Comparison of ENCODE assay signal across 32 cellular contexts in the genomic region with DNA sequence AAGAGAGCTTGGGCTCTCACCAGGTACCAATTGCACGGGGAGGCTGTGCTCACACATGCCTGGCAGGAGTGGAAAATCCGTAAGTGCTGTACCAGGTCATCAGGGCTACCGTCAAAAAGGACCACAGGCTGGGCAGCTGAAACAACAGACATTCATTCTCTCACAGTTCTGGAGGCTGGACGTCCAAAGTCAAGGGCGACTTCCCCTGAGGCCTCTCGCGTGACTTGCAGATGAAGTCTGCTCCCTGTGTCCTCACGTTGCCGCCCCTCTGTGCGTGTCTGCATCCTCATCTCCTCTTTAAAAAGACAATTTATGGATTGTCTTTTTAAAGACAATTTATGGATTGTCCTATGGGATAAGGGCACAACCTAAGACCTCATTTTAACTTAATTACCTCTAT.
"Had no signal": no experiment of that assay in that cellular context is flagged by ENCODE, and none has a peak within 500 bp of the region (broad histone marks: within the 10 kb centered on the region; RNA-seq: fewer than 3 reads in every experiment).

No MANE protein-coding gene starts in this region.

- H3K4me3 ChIP-seq: ascending aorta, breast epithelium, cardiac muscle cell, colonic mucosa, esophagus squamous epithelium, gastrocnemius medialis, heart left ventricle had no signal

- H3K36me3 Mint-ChIP-seq: activated CD4-positive, alpha-beta memory T cell treated with anti-CD3 and anti-CD28 coated beads for 36 hours; activated naive CD4-positive, alpha-beta T cell treated with anti-CD3 and anti-CD28 coated beads, Interleukin-2, amount 10 ng/mL, durations not matched to agents 7 days and 5 days; activated naive CD4-positive, alpha-beta T cell treated with anti-CD3 and anti-CD28 coated beads, Interleukin-2, amount 50 U/mL, for 72 hours; activated naive CD8-positive, alpha-beta T cell treated with anti-CD3 and anti-CD28 coated beads, Interleukin-2, amount 10 ng/mL, durations not matched to agents 7 days and 5 days; brain had no signal

- H3K27me3 ChIP-seq: ascending aorta, breast epithelium, colonic mucosa, esophagus squamous epithelium, gastrocnemius medialis had no signal

- ATAC-seq: activated CD4-positive, alpha-beta T cell treated with anti-CD3 and anti-CD28 coated beads for 36 hours; activated CD8-positive, alpha-beta T cell treated with anti-CD3 and anti-CD28 coated beads, Interleukin-2, amount 10 ng/mL, durations not matched to agents 7 days and 5 days; activated naive CD4-positive, alpha-beta T cell treated with anti-CD3 and anti-CD28 coated beads, Interleukin-2, amount 50 U/mL, for 72 hours; activated T-cell treated with anti-CD3 and anti-CD28 coated beads, Interleukin-2, amount 50 U/mL, for 72 hours; gastrocnemius medialis; heart left ventricle; T-helper 17 cell had no signal

- H3K4me3 Mint-ChIP-seq: activated CD4-positive, alpha-beta memory T cell treated with anti-CD3 and anti-CD28 coated beads for 36 hours; activated CD4-positive, alpha-beta T cell treated with anti-CD3 and anti-CD28 coated beads for 36 hours; activated CD4-positive, alpha-beta T cell treated with anti-CD3 and anti-CD28 coated beads, Interleukin-2, amount 10 ng/mL, durations not matched to agents 24 days and 14 days; activated CD8-positive, alpha-beta T cell treated with anti-CD3 and anti-CD28 coated beads, Interleukin-2, amount 10 ng/mL, durations not matched to agents 7 days and 5 days; activated naive CD4-positive, alpha-beta T cell treated with anti-CD3 and anti-CD28 coated beads, Interleukin-2, amount 10 ng/mL, durations not matched to agents 7 days and 5 days; activated naive CD8-positive, alpha-beta T cell treated with anti-CD3 and anti-CD28 coated beads, Interleukin-2, amount 10 ng/mL, durations not matched to agents 7 days and 5 days; activated T-cell treated with anti-CD3 and anti-CD28 coated beads, Interleukin-2, amount 50 U/mL, for 24 hours; activated T-cell treated with anti-CD3 and anti-CD28 coated beads, Interleukin-2, amount 50 U/mL, for 72 hours; brain; T-helper 17 cell; T-helper 2 cell treated with Interferon-gamma antibody and Interleukin-4, amounts not matched to agents 5 μg/mL and 100 μg/mL, for 36 hours had no signal

- H3K4me1 ChIP-seq: ascending aorta, breast epithelium, colonic mucosa, gastrocnemius medialis had no signal

- H3K36me3 ChIP-seq: ascending aorta, breast epithelium, cardiac muscle cell, colonic mucosa, esophagus squamous epithelium, gastrocnemius medialis, heart left ventricle had no signal

- H3K9me3 ChIP-seq: ascending aorta, breast epithelium, colonic mucosa, esophagus squamous epithelium, gastrocnemius medialis, heart left ventricle had no signal

- H3K27ac ChIP-seq: ascending aorta, breast epithelium, cardiac muscle cell, colonic mucosa, esophagus squamous epithelium, gastrocnemius medialis, heart left ventricle had no signal

- DNase-seq: activated CD4-positive, alpha-beta memory T cell treated with anti-CD3 and anti-CD28 coated beads for 36 hours; activated CD4-positive, alpha-beta T cell treated with anti-CD3 and anti-CD28 coated beads for 36 hours; activated CD4-positive, alpha-beta T cell treated with anti-CD3 and anti-CD28 coated beads, Interleukin-2, amount 10 ng/mL, durations not matched to agents 24 days and 14 days; activated CD4-positive, CD25-positive, alpha-beta regulatory T cell; activated CD4-positive, CD25-positive, alpha-beta regulatory T cell treated with anti-CD3 and anti-CD28 coated beads, Interleukin-2, amount 50 U/mL, for 72 hours; activated CD8-positive, alpha-beta memory T cell treated with anti-CD3 and anti-CD28 coated beads, Interleukin-2, amount 50 U/mL, for 48 hours; activated CD8-positive, alpha-beta T cell treated with anti-CD3 and anti-CD28 coated beads, Interleukin-2, amount 10 ng/mL, durations not matched to agents 7 days and 5 days; activated gamma-delta T cell; activated naive CD4-positive, alpha-beta T cell; activated naive CD4-positive, alpha-beta T cell treated with anti-CD3 and anti-CD28 coated beads, Interleukin-2, amount 10 ng/mL, durations not matched to agents 7 days and 5 days; activated naive CD8-positive, alpha-beta T cell treated with anti-CD3 and anti-CD28 coated beads, Interleukin-2, amount 10 ng/mL, durations not matched to agents 7 days and 5 days; activated T-cell treated with anti-CD3 and anti-CD28 coated beads for 4 hours; activated T-cell treated with anti-CD3 and anti-CD28 coated beads, Interleukin-2, amount 50 U/mL, for 24 hours; activated T-cell treated with anti-CD3 and anti-CD28 coated beads, Interleukin-2, amount 50 U/mL, for 72 hours; central memory CD4-positive, alpha-beta T cell; cerebellar nuclear complex; colonic mucosa; effector memory CD4-positive, alpha-beta T cell; erythroblast; esophagus squamous epithelium; gastrocnemius medialis; glutamatergic neuron; heart left ventricle; T-helper 1 cell; T-helper 17 cell; T1000 had no signal

- H3K27ac Mint-ChIP-seq: activated CD4-positive, alpha-beta memory T cell treated with anti-CD3 and anti-CD28 coated beads for 36 hours; activated CD4-positive, alpha-beta T cell treated with anti-CD3 and anti-CD28 coated beads for 36 hours; activated CD4-positive, alpha-beta T cell treated with anti-CD3 and anti-CD28 coated beads, Interleukin-2, amount 10 ng/mL, durations not matched to agents 24 days and 14 days; activated CD8-positive, alpha-beta T cell treated with anti-CD3 and anti-CD28 coated beads, Interleukin-2, amount 10 ng/mL, durations not matched to agents 7 days and 5 days; activated naive CD4-positive, alpha-beta T cell treated with anti-CD3 and anti-CD28 coated beads, Interleukin-2, amount 10 ng/mL, durations not matched to agents 7 days and 5 days; activated naive CD4-positive, alpha-beta T cell treated with anti-CD3 and anti-CD28 coated beads, Interleukin-2, amount 50 U/mL, for 72 hours; activated naive CD8-positive, alpha-beta T cell treated with anti-CD3 and anti-CD28 coated beads, Interleukin-2, amount 10 ng/mL, durations not matched to agents 7 days and 5 days; activated T-cell treated with anti-CD3 and anti-CD28 coated beads, Interleukin-2, amount 50 U/mL, for 24 hours; activated T-cell treated with anti-CD3 and anti-CD28 coated beads, Interleukin-2, amount 50 U/mL, for 72 hours; T-helper 17 cell; T-helper 2 cell treated with Interferon-gamma antibody and Interleukin-4, amounts not matched to agents 5 μg/mL and 100 μg/mL, for 36 hours had no signal

- H3K27me3 Mint-ChIP-seq: activated CD4-positive, alpha-beta memory T cell treated with anti-CD3 and anti-CD28 coated beads for 36 hours; activated CD4-positive, alpha-beta T cell treated with anti-CD3 and anti-CD28 coated beads for 36 hours; activated CD4-positive, alpha-beta T cell treated with anti-CD3 and anti-CD28 coated beads, Interleukin-2, amount 10 ng/mL, durations not matched to agents 24 days and 14 days; activated naive CD4-positive, alpha-beta T cell treated with anti-CD3 and anti-CD28 coated beads, Interleukin-2, amount 10 ng/mL, durations not matched to agents 7 days and 5 days; activated naive CD8-positive, alpha-beta T cell treated with anti-CD3 and anti-CD28 coated beads, Interleukin-2, amount 10 ng/mL, durations not matched to agents 7 days and 5 days; activated T-cell treated with anti-CD3 and anti-CD28 coated beads, Interleukin-2, amount 50 U/mL, for 24 hours; T-helper 17 cell had no signal

- H3K9me3 Mint-ChIP-seq: activated CD4-positive, alpha-beta memory T cell treated with anti-CD3 and anti-CD28 coated beads for 36 hours; activated T-cell treated with anti-CD3 and anti-CD28 coated beads, Interleukin-2, amount 50 U/mL, for 24 hours had no signal
